ENCODE assay signal across 10 cellular contexts in the genomic region with DNA sequence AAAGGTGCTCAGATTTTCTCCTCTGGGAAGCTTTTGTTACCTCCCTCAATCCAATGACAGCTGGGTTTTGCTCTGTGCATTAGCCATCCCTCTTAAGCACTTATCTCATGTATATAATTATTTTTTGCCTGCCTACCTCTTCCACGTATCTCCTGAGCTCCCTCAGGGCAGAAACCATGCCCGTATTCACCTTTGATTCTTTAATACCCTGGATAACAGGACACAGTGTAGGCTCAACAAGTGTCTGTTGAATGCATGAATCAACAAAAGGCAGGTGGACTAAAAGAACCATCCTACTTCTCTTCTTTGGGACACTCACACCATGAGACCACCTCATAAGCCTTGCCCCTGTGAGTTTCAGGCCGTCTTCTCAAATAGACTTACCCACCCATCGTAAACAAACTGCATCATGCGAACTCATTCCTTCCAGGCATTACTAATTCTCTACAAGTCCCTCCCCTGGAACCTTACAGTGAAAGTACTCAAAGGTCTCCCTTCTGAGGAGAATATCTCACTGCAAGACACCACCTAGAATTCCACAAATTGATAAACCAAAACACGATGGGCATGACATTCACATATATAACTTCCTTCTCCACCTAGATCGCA. TPM values are rescaled to one million over a fixed set of nuclear protein-coding genes. Genes with fewer than 3 reads are reported as not detected.
A peak's percentile ranks its signal among the peaks of the same experiment; 100 is the strongest.
DNase-seq lines count a peak whose midpoint lies in the region; ATAC-seq, FAIRE-seq and TF ChIP-seq lines count a peak whose summit lies in the region.
"Had no signal": no experiment of that assay in that cellular context is flagged by ENCODE, and none has a peak within 500 bp of the region (broad histone marks: within the 10 kb centered on the region; RNA-seq: fewer than 3 reads in every experiment).

No MANE protein-coding gene starts in this region.

- peaks cover 18 to 82% (median 61%) of the 10 kb centered on the region in 12 donors for H3K4me1 ChIP-seq in heart left ventricle
- peaks cover 8% of the 10 kb centered on the region for H3K4me1 ChIP-seq in hepatocyte (ENCODE audit: insufficient read depth)
- H3K4me1 ChIP-seq in thoracic aorta (ENCODE audit: control insufficient read depth in 1 of 2, low read depth in 2 of 2): peaks cover 46 to 66% of the 10 kb centered on the region in 2 donors

- H3K27ac Mint-ChIP-seq in stimulated activated effector memory CD8-positive, alpha-beta T cell treated with anti-CD3 and anti-CD28 coated beads, Interleukin-12 subunit alpha, Interleukin-12 subunit beta, amount 100 ng/mL, for 72 hours: no peak overlapping the region
- H3K27ac Mint-ChIP-seq: neural progenitor cell; T-helper 2 cell treated with Interferon-gamma antibody and Interleukin-4, amounts not matched to agents 5 μg/mL and 100 μg/mL, for 36 hours had no signal

- H2AFZ ChIP-seq in hepatocyte: no peak overlapping the region
- H2AFZ ChIP-seq: neural progenitor cell had no signal

- peaks cover 36% of the 10 kb centered on the region for H4K20me1 ChIP-seq in hepatocyte (ENCODE audit: insufficient read depth, poor library complexity, severe bottlenecking)

- H3K4me3 ChIP-seq in heart left ventricle (peak overlapping the region in 4 of 12 donors; percentile 81 to 97 (median 86)), WI38 (ENCODE audit: low read depth, low read length) (peak overlapping the region; percentile 30), hepatocyte (no peak overlapping the region), thoracic aorta (peak overlapping the region; percentile 91)
- H3K4me3 ChIP-seq: neural progenitor cell had no signal

- H3K4me3 Mint-ChIP-seq in stimulated activated effector memory CD8-positive, alpha-beta T cell treated with anti-CD3 and anti-CD28 coated beads, Interleukin-12 subunit alpha, Interleukin-12 subunit beta, amount 100 ng/mL, for 72 hours: no peak overlapping the region

- WGBS in heart left ventricle, 4 donors: 70 to 77% (median 72%) methylated on average over 7 of the region's 7 CpGs
- WGBS in hepatocyte (ENCODE audit: low lambda C conversion rate, missing lambda C conversion rate): 70% methylated on average over 7 of the region's 7 CpGs

- peaks cover 84% of the 10 kb centered on the region for H3K79me2 ChIP-seq in hepatocyte

- intact Hi-C loops in heart left ventricle (cut with DNase I): loop anchor here in 8 of 10 donors (2.0 to 10.0 kb wide), 6 partner anchors 25 to 57 kb away; no protein-coding TSS in a partner anchor
- intact Hi-C loops in left ventricle myocardium superior (cut with micrococcal nuclease): loop anchor here (10.0 kb wide), 1 partner anchor 47 kb away; no protein-coding TSS in a partner anchor

- TF ChIP-seq POLR2A in heart left ventricle (IDR thresholded peaks at IDR 0.05) (no peak), H54 (IDR thresholded peaks at IDR 0.05; ENCODE audit: low read depth, low read length) (no peak)

- TF ChIP-seq CTCF in heart left ventricle (IDR thresholded peaks at IDR 0.05) (no peak), WI38 (IDR thresholded peaks at IDR 0.05; ENCODE audit: low read depth, low read length) (no peak), hepatocyte (IDR thresholded peaks at IDR 0.05; ENCODE audit: poor library complexity) (no peak), thoracic aorta (IDR thresholded peaks at IDR 0.05) (no peak)

- no peak for FAIRE-seq in H54 (lab: Jason Lieb, UNC)

- ATAC-seq in heart left ventricle: no peak
- ATAC-seq in left ventricle myocardium superior: no peak
- ATAC-seq in thoracic aorta (ENCODE audit: insufficient number of reproducible peaks, low FRiP score, low read depth): no peak
- no peak for ATAC-seq in stimulated activated effector memory CD8-positive, alpha-beta T cell treated with anti-CD3 and anti-CD28 coated beads, Interleukin-12 subunit alpha, Interleukin-12 subunit beta, amount 100 ng/mL, for 72 hours

- H3K4me1 Mint-ChIP-seq in stimulated activated effector memory CD8-positive, alpha-beta T cell treated with anti-CD3 and anti-CD28 coated beads, Interleukin-12 subunit alpha, Interleukin-12 subunit beta, amount 100 ng/mL, for 72 hours: peaks cover 78% of the 10 kb centered on the region

- H3K27ac ChIP-seq in heart left ventricle: peak overlapping the region in 10 of 12 donors; percentile 16 to 97 (median 93)
- H3K27ac ChIP-seq in hepatocyte: peak overlapping the region; percentile 97
- peak overlapping the region in 1 of 2 donors; percentile 53 for H3K27ac ChIP-seq in thoracic aorta
- H3K27ac ChIP-seq: neural progenitor cell had no signal

- H3K27me3 ChIP-seq in heart left ventricle (no peaks in the 10 kb centered on the region), hepatocyte (no peaks in the 10 kb centered on the region), thoracic aorta (replicated peaks; ENCODE audit: insufficient read depth) (no peaks in the 10 kb centered on the region)
- H3K27me3 ChIP-seq: neural progenitor cell had no signal

- peak overlapping the region; percentile 76 for H3K4me2 ChIP-seq in hepatocyte
- H3K4me2 ChIP-seq: neural progenitor cell had no signal

- no peaks in the 10 kb centered on the region for H3K9me3 Mint-ChIP-seq in stimulated activated effector memory CD8-positive, alpha-beta T cell treated with anti-CD3 and anti-CD28 coated beads, Interleukin-12 subunit alpha, Interleukin-12 subunit beta, amount 100 ng/mL, for 72 hours
- H3K9me3 Mint-ChIP-seq: neural progenitor cell; T-helper 2 cell treated with Interferon-gamma antibody and Interleukin-4, amounts not matched to agents 5 μg/mL and 100 μg/mL, for 36 hours had no signal

- no peak for DNase-seq in heart left ventricle
- no peak for DNase-seq in left ventricle myocardium superior
- peak; percentile 29 for DNase-seq in hepatocyte (ENCODE audit: low spot score)
- DNase-seq in thoracic aorta (ENCODE audit: low spot score): no peak
- DNase-seq in H54 (ENCODE audit: insufficient read length, low spot score): no peak
- DNase-seq in stimulated activated effector memory CD8-positive, alpha-beta T cell treated with anti-CD3 and anti-CD28 coated beads, Interleukin-12 subunit alpha, Interleukin-12 subunit beta, amount 100 ng/mL, for 72 hours (ENCODE audit: low spot score in 2 of 2): no peak
- DNase-seq in H4 (ENCODE audit: low spot score): no peak

- H3K9me3 ChIP-seq in heart left ventricle (no peaks in the 10 kb centered on the region), hepatocyte (ENCODE audit: low read depth) (no peaks in the 10 kb centered on the region), thoracic aorta (no peaks in the 10 kb centered on the region)

- H3K36me3 Mint-ChIP-seq in stimulated activated effector memory CD8-positive, alpha-beta T cell treated with anti-CD3 and anti-CD28 coated beads, Interleukin-12 subunit alpha, Interleukin-12 subunit beta, amount 100 ng/mL, for 72 hours: peaks cover 7% of the 10 kb centered on the region

- peaks cover 0 to 31% (median 0%) of the 10 kb centered on the region in 9 donors for H3K36me3 ChIP-seq in heart left ventricle
- H3K36me3 ChIP-seq in hepatocyte (replicated peaks; ENCODE audit: insufficient read depth, low read depth): no peaks in the 10 kb centered on the region
- H3K36me3 ChIP-seq in thoracic aorta: no peaks in the 10 kb centered on the region
- H3K36me3 ChIP-seq: neural progenitor cell had no signal

- H3K9me2 ChIP-seq in hepatocyte (replicated peaks; ENCODE audit: insufficient read depth): no peaks in the 10 kb centered on the region

RNA-seq across cellular contexts. Expression of gene ARHGAP17, which starts 3.2 kb away (rescaled TPM):
- 100 to 1,000 TPM in 1 of 9 donors, 10 to 100 TPM in 8; 26.3 to 105 (median 70.4) TPM for total RNA-seq in heart left ventricle
- 10 to 100 TPM; 35.1 to 38.2 TPM for polyA plus RNA-seq in heart left ventricle
- 72.2 TPM for total RNA-seq in left ventricle myocardium superior
- 41.0 and 50.1 TPM in 2 replicates for total RNA-seq in hepatocyte
- polyA plus RNA-seq in hepatocyte: 55.8 and 56.1 TPM in 2 replicates
- 10 to 100 TPM; 39.0 to 83.2 TPM for total RNA-seq in thoracic aorta
- 19.3 and 26.1 TPM in 2 replicates for total RNA-seq in H4 (2014; rRNA removed; shearing (Covaris generic))
